14 cellular contexts compared by ENCODE assay signal in the genomic region with DNA sequence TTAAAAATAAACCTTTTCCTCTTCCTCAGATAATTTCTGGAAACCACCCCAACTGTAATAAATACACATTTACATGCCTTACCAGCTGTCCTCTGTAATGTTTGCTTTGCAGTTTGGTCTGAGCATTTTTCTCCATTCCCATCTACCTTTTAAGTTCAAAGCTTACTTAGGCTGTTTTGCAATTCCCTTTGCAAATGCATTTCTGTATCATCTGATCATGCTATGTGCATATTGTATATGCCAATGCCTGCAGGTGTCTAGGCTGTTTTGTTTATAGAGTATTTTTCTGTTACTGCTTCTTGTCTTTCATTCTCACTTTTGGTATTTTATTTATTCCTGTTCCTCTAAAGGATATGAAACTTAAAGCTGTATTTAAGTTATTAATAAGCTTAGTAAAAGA.
A peak's percentile ranks its signal among the peaks of the same experiment; 100 is the strongest.
DNase-seq lines count a peak whose midpoint lies in the region; ATAC-seq and TF ChIP-seq lines count a peak whose summit lies in the region.
"Had no signal": no experiment of that assay in that cellular context is flagged by ENCODE, and none has a peak within 500 bp of the region (broad histone marks: within the 10 kb centered on the region; RNA-seq: fewer than 3 reads in every experiment).

No MANE protein-coding gene starts in this region.

- H3K4me3 Mint-ChIP-seq in brain = no peak overlapping the region
- H3K4me3 Mint-ChIP-seq in T-helper 2 cell treated with Interferon-gamma antibody and Interleukin-4, amounts not matched to agents 5 μg/mL and 100 μg/mL, for 36 hours = no peak overlapping the region

- no peaks in the 10 kb centered on the region for H3K27me3 Mint-ChIP-seq in brain
- peaks cover 4% of the 10 kb centered on the region for H3K27me3 Mint-ChIP-seq in T-helper 2 cell treated with Interferon-gamma antibody and Interleukin-4, amounts not matched to agents 5 μg/mL and 100 μg/mL, for 36 hours (ENCODE audit: low read depth)

- no peaks in the 10 kb centered on the region for H3K9me3 Mint-ChIP-seq in brain
- no peaks in the 10 kb centered on the region for H3K9me3 Mint-ChIP-seq in T-helper 2 cell treated with Interferon-gamma antibody and Interleukin-4, amounts not matched to agents 5 μg/mL and 100 μg/mL, for 36 hours

- peak overlapping the region in 3 of 5 experiments; percentile 18 to 84 (median 63) for H3K27ac Mint-ChIP-seq in brain
- no peak overlapping the region for H3K27ac Mint-ChIP-seq in T-helper 2 cell treated with Interferon-gamma antibody and Interleukin-4, amounts not matched to agents 5 μg/mL and 100 μg/mL, for 36 hours

- H3K4me1 Mint-ChIP-seq in brain = peaks cover 25% of the 10 kb centered on the region
- H3K4me1 Mint-ChIP-seq in T-helper 2 cell treated with Interferon-gamma antibody and Interleukin-4, amounts not matched to agents 5 μg/mL and 100 μg/mL, for 36 hours (ENCODE audit: low read depth) = peaks cover 6% of the 10 kb centered on the region

- peak; percentile 68 for ATAC-seq in GM18498 (IDR thresholded peaks at IDR 0.05; ENCODE audit: unreplicated experiment)
- peak; percentile 64 for ATAC-seq in GM21381 (IDR thresholded peaks at IDR 0.05; ENCODE audit: unreplicated experiment)
- ATAC-seq in HG03066 (IDR thresholded peaks at IDR 0.05; ENCODE audit: low read depth, unreplicated experiment) = peak; percentile 63

- no peak for DNase-seq in T-helper 2 cell treated with Interferon-gamma antibody and Interleukin-4, amounts not matched to agents 5 μg/mL and 100 μg/mL, for 36 hours (ENCODE audit: low spot score)
- DNase-seq in NCI-H2196 treated with DMSO at 0.1 percent for 48 hours (lab: John Stamatoyannopoulos, UW; ENCODE audit: unreplicated experiment) (no peak), NCI-H1694 (lab: John Stamatoyannopoulos, UW) (no peak), NCI-H2029 treated with DMSO at 0.1 percent for 48 hours (lab: John Stamatoyannopoulos, UW) (no peak)
- DNase-seq: activated CD4-positive, CD25-positive, alpha-beta regulatory T cell treated with anti-CD3 and anti-CD28 coated beads, Interleukin-2, amount 50 U/mL, for 72 hours; activated effector memory CD4-positive, alpha-beta T cell treated with Interleukin-2 at 50 U/mL for 16 hours; DMS53; NCI-H2171 treated with DMSO at 0.1 percent for 48 hours; nucleus accumbens; SHP77 had no signal

- no peak for TF ChIP-seq CTCF in brain (conservative IDR thresholded peaks at IDR 0.05)

- H3K36me3 Mint-ChIP-seq in brain = peaks cover 3% of the 10 kb centered on the region
- no peaks in the 10 kb centered on the region for H3K36me3 Mint-ChIP-seq in T-helper 2 cell treated with Interferon-gamma antibody and Interleukin-4, amounts not matched to agents 5 μg/mL and 100 μg/mL, for 36 hours (ENCODE audit: low read depth)
